2 cellular contexts compared by ENCODE assay signal in genomic region chr6:81439417-81439816, GRCh38.
TF ChIP-seq lines count a peak whose summit lies in the region.

No MANE protein-coding gene starts in this region.

TF ChIP-seq in HepG2, 621 proteins besides CTCF, POLR2A, EP300 and RAD21 (continued from another document):
- TF ChIP-seq FOXA3 (CRISPR knock-in tag; IDR thresholded peaks at IDR 0.05) = no peak
TF ChIP-seq in HepG2: peak in this region for 1.

TF ChIP-seq in endothelial cell of umbilical vein, 7 proteins besides CTCF, POLR2A, EP300 and RAD21 (continued from another document):
- TF ChIP-seq FOS (IDR thresholded peaks at IDR 0.05; ENCODE audit: borderline replicate concordance, insufficient read depth, low read length) (no peak), MYC (IDR thresholded peaks at IDR 0.05; ENCODE audit: low read depth, low read length) (no peak), POLR2AphosphoS5 (IDR thresholded peaks at IDR 0.05; ENCODE audit: insufficient read depth, low read depth, low read length) (no peak), MAX (IDR thresholded peaks at IDR 0.05; ENCODE audit: insufficient read depth, insufficient read length) (no peak), GATA2 (IDR thresholded peaks at IDR 0.05; ENCODE audit: insufficient read depth, insufficient read length, low read depth, low read length) (no peak), EZH2 (IDR thresholded peaks at IDR 0.05; ENCODE audit: borderline replicate concordance, low read depth, low read length, severe bottlenecking) (no peak)
